ENCODE assay signal across 9 cellular contexts in genomic region chr22:23178512-23179254, GRCh38. TPM values are rescaled to one million over a fixed set of nuclear protein-coding genes. Genes with fewer than 3 reads are reported as not detected.
DNase-seq lines count a peak whose midpoint lies in the region; ATAC-seq and TF ChIP-seq lines count a peak whose summit lies in the region.
"Had no signal": no experiment of that assay in that cellular context is flagged by ENCODE, and none has a peak within 500 bp of the region (broad histone marks: within the 10 kb centered on the region; RNA-seq: fewer than 3 reads in every experiment).

No MANE protein-coding gene starts in this region.

- H3K9me3 Mint-ChIP-seq in CD8-positive, alpha-beta T cell, result peaks cover 6% of the 10 kb centered on the region
- peaks cover 5% of the 10 kb centered on the region for H3K9me3 Mint-ChIP-seq in activated naive CD4-positive, alpha-beta T cell treated with anti-CD3 and anti-CD28 coated beads for 36 hours
- peaks cover 10% of the 10 kb centered on the region for H3K9me3 Mint-ChIP-seq in osteocyte (ENCODE audit: unreplicated experiment)

- H3K27me3 ChIP-seq in CD8-positive, alpha-beta T cell (ENCODE audit: insufficient read depth, low read length), result no peaks in the 10 kb centered on the region
- H3K27me3 ChIP-seq in foreskin keratinocyte (no peaks in the 10 kb centered on the region), upper lobe of right lung (no peaks in the 10 kb centered on the region)

- CTCF ChIA-PET in CD8-positive, alpha-beta T cell (lab: Charles Lee), result interaction anchor here (0.6 to 13.2 kb wide), 28 partner anchors 11 to 219 kb away, joined by 3 to 225 read pairs (median 5); partner anchors contain the start of gene RAB36
- CTCF ChIA-PET in activated naive CD4-positive, alpha-beta T cell treated with anti-CD3 and anti-CD28 coated beads for 36 hours (lab: Charles Lee), result interaction anchor here (0.6 to 9.2 kb wide), 17 partner anchors 9 to 660 kb away, joined by 3 to 167 read pairs (median 3); partner anchors contain the start of gene DERL3

- peak overlapping the region; percentile 82 for H3K4me3 Mint-ChIP-seq in CD8-positive, alpha-beta T cell
- peak overlapping the region; percentile 24 for H3K4me3 Mint-ChIP-seq in activated naive CD4-positive, alpha-beta T cell treated with anti-CD3 and anti-CD28 coated beads for 36 hours
- peak overlapping the region; percentile 8 for H3K4me3 Mint-ChIP-seq in osteocyte (ENCODE audit: unreplicated experiment)

- DNase-seq in CD8-positive, alpha-beta T cell, result peak; percentile 35 to 81 (median 59)
- DNase-seq in HS-5 (ENCODE audit: low read depth), result peak; percentile 18
- peak; percentile 44 to 50 for DNase-seq in SHP77 (lab: John Stamatoyannopoulos, UW)
- DNase-seq in activated naive CD4-positive, alpha-beta T cell treated with anti-CD3 and anti-CD28 coated beads for 36 hours, result peak; percentile 67
- DNase-seq in foreskin keratinocyte, result no peak
- peak; percentile 91 for DNase-seq in osteocyte (ENCODE audit: extremely low spot score, unreplicated experiment)
- DNase-seq in upper lobe of right lung, result peak; percentile 84

- H3K4me1 ChIP-seq in CD8-positive, alpha-beta T cell (ENCODE audit: insufficient read depth, low read length), result peaks cover 40% of the 10 kb centered on the region
- peaks cover 12% of the 10 kb centered on the region for H3K4me1 ChIP-seq in foreskin keratinocyte
- H3K4me1 ChIP-seq in upper lobe of right lung, result peaks cover 37% of the 10 kb centered on the region

- H3K4me1 Mint-ChIP-seq in CD8-positive, alpha-beta T cell (ENCODE audit: low read depth), result peaks cover 46% of the 10 kb centered on the region
- H3K4me1 Mint-ChIP-seq in activated naive CD4-positive, alpha-beta T cell treated with anti-CD3 and anti-CD28 coated beads for 36 hours (ENCODE audit: low read depth), result peaks cover 43% of the 10 kb centered on the region
- peaks cover 40% of the 10 kb centered on the region for H3K4me1 Mint-ChIP-seq in osteocyte (ENCODE audit: unreplicated experiment)

- POLR2A ChIA-PET in CD8-positive, alpha-beta T cell (lab: Charles Lee), result interaction anchor here (1.2 kb wide), 1 partner anchor 103 kb away, joined by 3 read pairs; no protein-coding TSS in a partner anchor

- H3K4me3 ChIP-seq in CD8-positive, alpha-beta T cell (ENCODE audit: low read depth, low read length), result no peak overlapping the region
- no peak overlapping the region for H3K4me3 ChIP-seq in upper lobe of right lung

- ATAC-seq in CD8-positive, alpha-beta T cell, result peak; percentile 31
- peak; percentile 27 for ATAC-seq in foreskin keratinocyte
- ATAC-seq in upper lobe of right lung, result peak; percentile 70
- no peak for ATAC-seq in HG03469 (IDR thresholded peaks at IDR 0.05; ENCODE audit: unreplicated experiment)

- H3K27ac Mint-ChIP-seq in CD8-positive, alpha-beta T cell, result peak overlapping the region; percentile 71
- H3K27ac Mint-ChIP-seq in activated naive CD4-positive, alpha-beta T cell treated with anti-CD3 and anti-CD28 coated beads for 36 hours, result peak overlapping the region; percentile 53
- peak overlapping the region; percentile 32 for H3K27ac Mint-ChIP-seq in osteocyte (ENCODE audit: unreplicated experiment)

- TF ChIP-seq CTCF in CD8-positive, alpha-beta T cell (IDR thresholded peaks at IDR 0.05), result peak; percentile 98
- TF ChIP-seq CTCF in foreskin keratinocyte (conservative IDR thresholded peaks at IDR 0.05), result peak; percentile 95
- peak; percentile 96 for TF ChIP-seq CTCF in osteocyte (IDR thresholded peaks at IDR 0.05)
- peak; percentile 98 for TF ChIP-seq CTCF in upper lobe of right lung (IDR thresholded peaks at IDR 0.05)

- no peaks in the 10 kb centered on the region for H3K36me3 Mint-ChIP-seq in CD8-positive, alpha-beta T cell
- H3K36me3 Mint-ChIP-seq in activated naive CD4-positive, alpha-beta T cell treated with anti-CD3 and anti-CD28 coated beads for 36 hours (ENCODE audit: low read depth), result peaks cover 19% of the 10 kb centered on the region
- peaks cover 6% of the 10 kb centered on the region for H3K36me3 Mint-ChIP-seq in osteocyte (ENCODE audit: unreplicated experiment)

- H3K36me3 ChIP-seq in CD8-positive, alpha-beta T cell (ENCODE audit: insufficient read depth, low read length), result no peaks in the 10 kb centered on the region
- no peaks in the 10 kb centered on the region for H3K36me3 ChIP-seq in upper lobe of right lung

- no peaks in the 10 kb centered on the region for H3K27me3 Mint-ChIP-seq in CD8-positive, alpha-beta T cell (ENCODE audit: low read depth)
- no peaks in the 10 kb centered on the region for H3K27me3 Mint-ChIP-seq in activated naive CD4-positive, alpha-beta T cell treated with anti-CD3 and anti-CD28 coated beads for 36 hours (ENCODE audit: low read depth)
- no peaks in the 10 kb centered on the region for H3K27me3 Mint-ChIP-seq in osteocyte (ENCODE audit: unreplicated experiment)

- no peak overlapping the region for H3K27ac ChIP-seq in CD8-positive, alpha-beta T cell (ENCODE audit: low read depth, low read length)
- H3K27ac ChIP-seq in foreskin keratinocyte, result no peak overlapping the region
- no peak overlapping the region for H3K27ac ChIP-seq in upper lobe of right lung

- H3K9me3 ChIP-seq in CD8-positive, alpha-beta T cell (ENCODE audit: low read length), result no peaks in the 10 kb centered on the region
- no peaks in the 10 kb centered on the region for H3K9me3 ChIP-seq in upper lobe of right lung

- intact Hi-C loops in CD8-positive, alpha-beta T cell (cut with DNase I, micrococcal nuclease), result loop anchor here (1.0 to 2.0 kb wide), 4 partner anchors 72 to 208 kb away; no protein-coding TSS in a partner anchor
- intact Hi-C loops in activated naive CD4-positive, alpha-beta T cell treated with anti-CD3 and anti-CD28 coated beads for 36 hours (cut with micrococcal nuclease), result loop anchor here (1.0 to 10.0 kb wide), 3 partner anchors 104 to 356 kb away; no protein-coding TSS in a partner anchor
- intact Hi-C loops in upper lobe of right lung (cut with DNase I), result loop anchor here (2.0 to 10.0 kb wide), 2 partner anchors 104 to 206 kb away; no protein-coding TSS in a partner anchor

RNA-seq across cellular contexts. Expression of gene BCR, which starts 1.6 kb away (rescaled TPM):
- 10 to 100 TPM; 72.1 to 78.5 TPM for total RNA-seq in CD8-positive, alpha-beta T cell
- total RNA-seq in activated naive CD4-positive, alpha-beta T cell treated with anti-CD3 and anti-CD28 coated beads for 36 hours, result 10 to 100 TPM; 62.3 to 63.3 TPM
- total RNA-seq in foreskin keratinocyte, result 55.6 and 58.1 TPM in 2 replicates
- 32.6 and 37.5 TPM in 2 replicates for polyA plus RNA-seq in foreskin keratinocyte
- total RNA-seq in osteocyte, result 35.3 and 45.1 TPM in 2 replicates
- total RNA-seq in upper lobe of right lung, result 78.3 TPM

RNA-seq across cellular contexts. Expression of gene RAB36, which starts 33.4 kb away (rescaled TPM):
- under 1 TPM; 0.52 to 0.64 TPM for total RNA-seq in CD8-positive, alpha-beta T cell
- total RNA-seq in activated naive CD4-positive, alpha-beta T cell treated with anti-CD3 and anti-CD28 coated beads for 36 hours, result not detected
- total RNA-seq in foreskin keratinocyte, result 3.2 and 4.4 TPM in 2 replicates
- polyA plus RNA-seq in foreskin keratinocyte, result 2.6 and 3.4 TPM in 2 replicates
- 3.8 and 4.8 TPM in 2 replicates for total RNA-seq in osteocyte
- total RNA-seq in upper lobe of right lung, result 3.8 TPM
- total RNA-seq: T-helper 2 cell treated with Interferon-gamma antibody and Interleukin-4, amounts not matched to agents 100 ng/mL and 5 ng/mL, for 36 hours had no signal

RNA-seq across cellular contexts. Expression of gene RSPH14, which starts 36.9 kb away (rescaled TPM):
- under 1 TPM in 1 of 2 experiments, not detected in 1; 0.71 TPM for total RNA-seq in CD8-positive, alpha-beta T cell
- under 1 TPM; 0.33 to 0.35 TPM for total RNA-seq in activated naive CD4-positive, alpha-beta T cell treated with anti-CD3 and anti-CD28 coated beads for 36 hours
- not detected in 2 replicates for total RNA-seq in foreskin keratinocyte
- 0.36 TPM in 1 of 2 replicates, not detected in the other for polyA plus RNA-seq in foreskin keratinocyte
- not detected in 2 replicates for total RNA-seq in osteocyte
- not detected for total RNA-seq in upper lobe of right lung
- total RNA-seq: T-helper 2 cell treated with Interferon-gamma antibody and Interleukin-4, amounts not matched to agents 100 ng/mL and 5 ng/mL, for 36 hours had no signal

Comparison
In these comparisons a context has a peak if more than half of its experiments do, and no peak if none do; other contexts are left out.
1. DNase-seq: peak in CD8-positive, alpha-beta T cell (7 of 7), HS-5 (single experiment), SHP77 (2 of 2), activated naive CD4-positive, alpha-beta T cell treated with anti-CD3 and anti-CD28 coated beads for 36 hours (single experiment), osteocyte (single experiment) and upper lobe of right lung (single experiment); none in foreskin keratinocyte (0 of 2).
2. H3K4me3 Mint-ChIP-seq: peak in every context shown above with its lines; median percentile 82 in CD8-positive, alpha-beta T cell; 24 in activated naive CD4-positive, alpha-beta T cell treated with anti-CD3 and anti-CD28 coated beads for 36 hours; 8 in osteocyte.
3. Peak in every context shown above with its lines, with median percentiles within 50 percentile points of each other: H3K27ac Mint-ChIP-seq and CTCF ChIP-seq.